8 cellular contexts compared by ENCODE assay signal in genomic region chr19:18023596-18024212, GRCh38. TPM values are rescaled to one million over a fixed set of nuclear protein-coding genes. Genes with fewer than 3 reads are reported as not detected.
DNase-seq lines count a peak whose midpoint lies in the region; ATAC-seq, FAIRE-seq and TF ChIP-seq lines count a peak whose summit lies in the region.
"Had no signal": no experiment of that assay in that cellular context is flagged by ENCODE, and none has a peak within 500 bp of the region (broad histone marks: within the 10 kb centered on the region; RNA-seq: fewer than 3 reads in every experiment).

No MANE protein-coding gene starts in this region.

- ATAC-seq in IMR-90 (ENCODE audit: low read depth) (no peak), omental fat pad (ENCODE audit: low FRiP score) (no peak), PC-3 (no peak)
- peak; percentile 32 for ATAC-seq in activated CD4-positive, alpha-beta T cell treated with anti-CD3 and anti-CD28 coated beads for 36 hours

- dilution Hi-C loops in IMR-90 (cut with HindIII; ENCODE audit: low sequenced_read_pairs, unreplicated experiment) (no loop called here), mammary epithelial cell (cut with HindIII; ENCODE audit: low sequenced_read_pairs) (no loop called here)

- no peak for TF ChIP-seq POLR2A in IMR-90 (IDR thresholded peaks at IDR 0.05; ENCODE audit: low read depth, low read length)

- peak overlapping the region; percentile 33; the same call in 1 of the 2 replicates for H2BK20ac ChIP-seq in IMR-90 (ENCODE audit: low read depth, low read length)

- H3K4me1 ChIP-seq in IMR-90 (ENCODE audit: control insufficient read depth, insufficient read depth, low read length) (peaks cover 15% of the 10 kb centered on the region), mammary epithelial cell (ENCODE audit: insufficient read depth, low read length) (peaks cover 18% of the 10 kb centered on the region), PC-3 (ENCODE audit: insufficient read depth, low read length) (peaks cover 12% of the 10 kb centered on the region)
- peaks cover 34% of the 10 kb centered on the region for H3K4me1 ChIP-seq in effector memory CD4-positive, alpha-beta T cell (ENCODE audit: control insufficient read depth, insufficient read depth, low read length, poor library complexity, severe bottlenecking)

- H3K36me3 ChIP-seq in IMR-90 (ENCODE audit: control insufficient read depth, insufficient read depth, low read length) (no peaks in the 10 kb centered on the region), mammary epithelial cell (ENCODE audit: insufficient read depth, low read length) (no peaks in the 10 kb centered on the region), PC-3 (ENCODE audit: low read depth, low read length) (no peaks in the 10 kb centered on the region)
- no peaks in the 10 kb centered on the region for H3K36me3 ChIP-seq in effector memory CD4-positive, alpha-beta T cell (ENCODE audit: control insufficient read depth, insufficient read depth, low read length)

- peaks cover 0 to 6% of the 10 kb centered on the region in 2 experiments; a peak in 1 of 4 replicates for H3K79me1 ChIP-seq in IMR-90 (ENCODE audit: low read depth in 1 of 2, low read length in 2 of 2)

- H3K9me3 ChIP-seq in IMR-90 (ENCODE audit: control insufficient read depth, insufficient read depth, low read length), result no peaks in the 10 kb centered on the region
- no peaks in the 10 kb centered on the region for H3K9me3 ChIP-seq in effector memory CD4-positive, alpha-beta T cell (ENCODE audit: control insufficient read depth, low read length)
- no peaks in the 10 kb centered on the region for H3K9me3 ChIP-seq in mammary epithelial cell (replicated peaks; ENCODE audit: insufficient read depth, low read length)
- no peaks in the 10 kb centered on the region for H3K9me3 ChIP-seq in PC-3 (ENCODE audit: low read length)

- no peak overlapping the region for H3K18ac ChIP-seq in IMR-90 (ENCODE audit: low read depth, low read length)

- CTCF ChIA-PET in IMR-90 (lab: Yijun Ruan, JAX), result no interaction called here
- CTCF ChIA-PET in activated CD4-positive, alpha-beta T cell treated with anti-CD3 and anti-CD28 coated beads for 36 hours (lab: Charles Lee), result interaction anchor here (0.6 to 1.4 kb wide), 10 partner anchors 9 to 757 kb away, joined by 3 to 7 read pairs (median 3); partner anchors contain the start of genes BABAM1 and IL12RB1
- CTCF ChIA-PET in mammary epithelial cell (lab: Charles Lee; ENCODE audit: low non-redundant PET), result no interaction called here
- CTCF ChIA-PET in PC-3 (lab: Charles Lee), result no interaction called here

- no peak overlapping the region for H3K4me2 ChIP-seq in IMR-90 (ENCODE audit: low read depth, low read length)
- H3K4me2 ChIP-seq in mammary epithelial cell (ENCODE audit: insufficient read depth, low read depth, low read length), result no peak overlapping the region
- H3K4me2 ChIP-seq in PC-3 (ENCODE audit: low read length), result no peak overlapping the region

- DNase-seq in IMR-90 (no peak), omental fat pad (ENCODE audit: low spot score) (peak; percentile 55), mammary epithelial cell (no peak), urothelium cell line (ENCODE audit: low spot score) (no peak), PC-3 (no peak)
- peak; percentile 68 for DNase-seq in activated CD4-positive, alpha-beta T cell treated with anti-CD3 and anti-CD28 coated beads for 36 hours
- peak; percentile 69 to 81 (median 69) for DNase-seq in effector memory CD4-positive, alpha-beta T cell

- TF ChIP-seq RAD21 in IMR-90 (IDR thresholded peaks at IDR 0.05; ENCODE audit: low read length), result no peak

- H3K9me3 Mint-ChIP-seq in activated CD4-positive, alpha-beta T cell treated with anti-CD3 and anti-CD28 coated beads for 36 hours (ENCODE audit: low read depth), result peaks cover 2% of the 10 kb centered on the region

- no peak overlapping the region for H3K23ac ChIP-seq in IMR-90 (ENCODE audit: low read depth, low read length)

- H3K27ac ChIP-seq in IMR-90 (ENCODE audit: insufficient read depth, low read length) (no peak overlapping the region), mammary epithelial cell (ENCODE audit: insufficient read depth, low read depth, low read length) (no peak overlapping the region), PC-3 (ENCODE audit: low read length) (no peak overlapping the region)
- H3K27ac ChIP-seq in effector memory CD4-positive, alpha-beta T cell (ENCODE audit: insufficient read depth, low read length, poor library complexity, severe bottlenecking), result peak overlapping the region; percentile 80

- H3K4me1 Mint-ChIP-seq in activated CD4-positive, alpha-beta T cell treated with anti-CD3 and anti-CD28 coated beads for 36 hours, result peaks cover 50% of the 10 kb centered on the region

- H4K5ac ChIP-seq in IMR-90 (ENCODE audit: low read depth, low read length), result no peak overlapping the region

- H2AFZ ChIP-seq in IMR-90 (replicated peaks; ENCODE audit: low read length, poor library complexity) (peak overlapping the region; percentile 80), mammary epithelial cell (ENCODE audit: low read depth, low read length) (no peak overlapping the region), PC-3 (ENCODE audit: low read length) (no peak overlapping the region)

- TF ChIP-seq CTCF in IMR-90 (conservative IDR thresholded peaks at IDR 0.05; ENCODE audit: low read depth, low read length) (no peak), omental fat pad (IDR thresholded peaks at IDR 0.05) (no peak), mammary epithelial cell (conservative IDR thresholded peaks at IDR 0.05 in 1 of 2, IDR thresholded peaks at IDR 0.05 in 1 of 2; ENCODE audit: extremely low read depth in 1 of 2, insufficient read depth in 1 of 2, low read depth in 1 of 2, low read length in 2 of 2) (no peak), PC-3 (conservative IDR thresholded peaks at IDR 0.05; ENCODE audit: low read depth, low read length) (no peak)

- intact Hi-C loops in IMR-90 (cut with micrococcal nuclease), result no loop called here
- intact Hi-C loops in activated CD4-positive, alpha-beta T cell treated with anti-CD3 and anti-CD28 coated beads for 36 hours (cut with DNase I, micrococcal nuclease), result loop anchor here in 1 of 2 experiments (2.0 to 5.0 kb wide), 2 partner anchors 21 to 34 kb away; no protein-coding TSS in a partner anchor
- intact Hi-C loops in mammary epithelial cell (cut with micrococcal nuclease), result no loop called here
- intact Hi-C loops in PC-3 (cut with micrococcal nuclease), result no loop called here

- POLR2A ChIA-PET in IMR-90 (lab: Charles Lee; ENCODE audit: unreplicated experiment) (no interaction called here), PC-3 (lab: Charles Lee; ENCODE audit: unreplicated experiment) (no interaction called here)
- POLR2A ChIA-PET in activated CD4-positive, alpha-beta T cell treated with anti-CD3 and anti-CD28 coated beads for 36 hours (lab: Charles Lee), result no interaction called here

- H3K9me1 ChIP-seq in IMR-90 (ENCODE audit: insufficient read depth, low read length), result peaks cover 17% of the 10 kb centered on the region

- peak overlapping the region; percentile 60 for H3K4me3 Mint-ChIP-seq in activated CD4-positive, alpha-beta T cell treated with anti-CD3 and anti-CD28 coated beads for 36 hours

- peak overlapping the region; percentile 50 for H2AK9ac ChIP-seq in IMR-90 (replicated peaks; ENCODE audit: low read depth, low read length, poor library complexity)

- no peak overlapping the region for H2BK120ac ChIP-seq in IMR-90 (ENCODE audit: low read depth, low read length)

- no TSS peak for BruUV-seq in IMR-90 (replicated peaks; lab: Mats Ljungman, UMichigan)
- no TSS peak for BruUV-seq in mammary epithelial cell (replicated peaks; lab: Mats Ljungman, UMichigan)
- BruUV-seq in PC-3 (replicated peaks; lab: Mats Ljungman, UMichigan), result no TSS peak

- no peaks in the 10 kb centered on the region for H3K9me2 ChIP-seq in PC-3 (replicated peaks; ENCODE audit: low read length)

- no peak overlapping the region for H3K56ac ChIP-seq in IMR-90 (ENCODE audit: extremely low read depth, insufficient read depth, low read length)

- peak overlapping the region; percentile 93 for H3K27ac Mint-ChIP-seq in activated CD4-positive, alpha-beta T cell treated with anti-CD3 and anti-CD28 coated beads for 36 hours

- H3K4ac ChIP-seq in IMR-90 (ENCODE audit: low read depth, low read length), result peak overlapping the region; percentile 66

- H3K4me3 ChIP-seq in IMR-90 (ENCODE audit: insufficient read depth, low read depth, low read length), result no peak overlapping the region
- H3K4me3 ChIP-seq in effector memory CD4-positive, alpha-beta T cell (ENCODE audit: insufficient read depth, low read depth, low read length, poor library complexity, severe bottlenecking), result peak overlapping the region; percentile 22
- H3K4me3 ChIP-seq in mammary epithelial cell (replicated peaks in 1 of 3; ENCODE audit: insufficient read depth in 1 of 3, low read depth in 2 of 3, low read length in 3 of 3), result no peak overlapping the region
- H3K4me3 ChIP-seq in PC-3 (ENCODE audit: low read length), result no peak overlapping the region

- no peak overlapping the region for H3K14ac ChIP-seq in IMR-90 (replicated peaks; ENCODE audit: low read depth, low read length)

- FAIRE-seq in urothelium cell line (lab: Jason Lieb, UNC), result no peak

- H3K27me3 ChIP-seq in IMR-90 (ENCODE audit: control insufficient read depth, insufficient read depth, low read length) (no peaks in the 10 kb centered on the region), mammary epithelial cell (ENCODE audit: insufficient read depth, low read length) (no peaks in the 10 kb centered on the region), PC-3 (ENCODE audit: low read length) (no peaks in the 10 kb centered on the region)
- H3K27me3 ChIP-seq in effector memory CD4-positive, alpha-beta T cell (replicated peaks; ENCODE audit: control insufficient read depth, insufficient read depth, low read length, poor library complexity, severe bottlenecking), result no peaks in the 10 kb centered on the region

- in situ Hi-C loops in IMR-90 (cut with MboI; ENCODE audit: low sequenced_read_pairs) (no loop called here), mammary epithelial cell (cut with MboI; ENCODE audit: low sequenced_read_pairs in 2 of 2) (no loop called here)

- H3K36me3 Mint-ChIP-seq in activated CD4-positive, alpha-beta T cell treated with anti-CD3 and anti-CD28 coated beads for 36 hours (ENCODE audit: low read depth), result no peaks in the 10 kb centered on the region

- 72% methylated on average over 7 of the region's 23 CpGs; no CpG with 5 or more reads in 1 of the 2 experiments for WGBS in IMR-90 (ENCODE audit: extremely low coverage in 2 of 2, insufficient read length in 1 of 2), 2 experiments
- WGBS in mammary epithelial cell (ENCODE audit: low coverage, missing lambda C conversion rate), result 86% methylated on average over 13 of the region's 23 CpGs

- peak overlapping the region; percentile 24; the same call in 1 of the 2 replicates for H2AK5ac ChIP-seq in IMR-90 (ENCODE audit: low read depth, low read length)

- H4K20me1 ChIP-seq in IMR-90 (ENCODE audit: insufficient read depth, low read length) (no peaks in the 10 kb centered on the region), mammary epithelial cell (ENCODE audit: insufficient read depth, low read length) (no peaks in the 10 kb centered on the region), PC-3 (ENCODE audit: low read length) (no peaks in the 10 kb centered on the region)

- no peak overlapping the region for H2BK15ac ChIP-seq in IMR-90 (ENCODE audit: low read depth, low read length)

- no peaks in the 10 kb centered on the region for H3F3A ChIP-seq in PC-3 (ENCODE audit: low read length, unreplicated experiment)

- H3K27me3 Mint-ChIP-seq in activated CD4-positive, alpha-beta T cell treated with anti-CD3 and anti-CD28 coated beads for 36 hours, result no peaks in the 10 kb centered on the region

- H3K79me2 ChIP-seq in mammary epithelial cell (ENCODE audit: insufficient read depth, low read length) (no peaks in the 10 kb centered on the region), PC-3 (ENCODE audit: low read length) (no peaks in the 10 kb centered on the region)

- no peak overlapping the region for H2BK5ac ChIP-seq in IMR-90 (ENCODE audit: low read depth, low read length, poor library complexity, severe bottlenecking)

- H3K9ac ChIP-seq in IMR-90 (ENCODE audit: low read depth, low read length) (no peak overlapping the region), mammary epithelial cell (ENCODE audit: insufficient read depth, low read length) (no peak overlapping the region), PC-3 (ENCODE audit: low read length) (no peak overlapping the region)

- H4K8ac ChIP-seq in IMR-90 (ENCODE audit: low read depth in 2 of 2, low read length in 2 of 2), result peak overlapping the region in 1 of 2 experiments; percentile 19; a peak in 1 of 4 replicates

- H4K91ac ChIP-seq in IMR-90 (ENCODE audit: insufficient read depth, low read depth, low read length), result peak overlapping the region; percentile 43; the same call in 1 of the 2 replicates

RNA-seq across cellular contexts. Expression of gene ARRDC2, which starts 15.7 kb away (rescaled TPM):
- 1.4 and 1.9 TPM in 2 replicates for total RNA-seq in IMR-90 (2012; rRNA removed)
- polyA plus RNA-seq in IMR-90 (2012; rRNA removed), result 4.5 and 4.9 TPM in 2 replicates
- polyA plus RNA-seq in IMR-90 (2012; cell fraction: cytosol; rRNA removed), result 1.7 and 6.3 TPM in 2 replicates
- polyA plus RNA-seq in IMR-90 (2012; cell fraction: nucleus; rRNA removed; ENCODE audit: low replicate concordance), result 11.8 and 32.4 TPM in 2 replicates
- total RNA-seq in activated CD4-positive, alpha-beta T cell treated with anti-CD3 and anti-CD28 coated beads for 36 hours, result 10 to 100 TPM; 13.5 to 21.7 TPM
- total RNA-seq in omental fat pad, result 100 to 1,000 TPM in 1 of 4 donors, 10 to 100 TPM in 3; 16.0 to 117 (median 30.3) TPM
- total RNA-seq in mammary epithelial cell, result 1 to 10 TPM; 4.2 to 6.9 TPM
- 3.4 TPM for polyA plus RNA-seq in mammary epithelial cell
- not detected for polyA minus RNA-seq in mammary epithelial cell
- 27.7 and 38.5 TPM in 2 replicates for total RNA-seq in PC-3 (2014; rRNA removed)

RNA-seq across cellular contexts. Expression of gene KCNN1, which starts 56.8 kb away (rescaled TPM):
- total RNA-seq in IMR-90 (2012; rRNA removed) (under 0.01 TPM in 1 of 2 replicates, not detected in the other), omental fat pad (1 to 10 TPM in 1 of 4 donors, under 1 TPM in 2, not detected in 1; 0.12 to 1.0 (median 0.88) TPM), mammary epithelial cell (under 1 TPM in 1 of 2 donors, not detected in 1; 0.24 TPM), PC-3 (2014; rRNA removed) (not detected in 2 replicates)
- polyA plus RNA-seq in IMR-90 (2012; rRNA removed) (0.09 and 0.36 TPM in 2 replicates), mammary epithelial cell (0.05 TPM)
- polyA plus RNA-seq in IMR-90 (2012; cell fraction: cytosol; rRNA removed), result 0.02 and 0.40 TPM in 2 replicates
- polyA plus RNA-seq in IMR-90 (2012; cell fraction: nucleus; rRNA removed; ENCODE audit: low replicate concordance), result 0.10 and 0.17 TPM in 2 replicates
- total RNA-seq in activated CD4-positive, alpha-beta T cell treated with anti-CD3 and anti-CD28 coated beads for 36 hours, result under 1 TPM in 1 of 2 experiments, not detected in 1; 0.05 TPM
- polyA minus RNA-seq in mammary epithelial cell, result not detected
- total RNA-seq: T-helper 2 cell treated with Interferon-gamma antibody and Interleukin-4, amounts not matched to agents 100 ng/mL and 5 ng/mL, for 36 hours had no signal

Comparison
In these comparisons a context has a peak if more than half of its experiments do, and no peak if none do; other contexts are left out.
1. DNase-seq: peak in activated CD4-positive, alpha-beta T cell treated with anti-CD3 and anti-CD28 coated beads for 36 hours (single experiment), effector memory CD4-positive, alpha-beta T cell (3 of 3) and omental fat pad (single experiment); none in IMR-90 (single experiment), mammary epithelial cell (single experiment), urothelium cell line (single experiment) and PC-3 (single experiment).